Comparison of ENCODE assay signal across 30 cellular contexts in the genomic region with DNA sequence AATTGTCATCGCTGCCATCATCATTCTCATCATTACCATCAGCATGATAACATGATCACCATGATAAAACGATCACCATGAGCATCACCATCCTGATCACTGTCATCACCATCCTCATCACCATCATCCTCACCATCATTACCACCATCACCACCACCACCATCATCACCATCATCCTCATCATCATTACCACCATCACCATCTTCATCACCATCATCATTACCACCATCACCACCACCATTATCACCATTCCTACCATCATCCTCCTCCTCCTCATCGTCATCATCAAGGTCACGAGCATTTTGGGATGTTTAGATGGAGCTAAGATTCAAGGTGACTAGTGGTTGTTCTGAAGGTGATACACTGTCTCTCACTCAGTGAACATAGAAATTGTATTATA.
"Had no signal": no experiment of that assay in that cellular context is flagged by ENCODE, and none has a peak within 500 bp of the region (broad histone marks: within the 10 kb centered on the region; RNA-seq: fewer than 3 reads in every experiment).

No MANE protein-coding gene starts in this region.

- ATAC-seq: activated CD4-positive, alpha-beta T cell treated with anti-CD3 and anti-CD28 coated beads for 36 hours; activated CD8-positive, alpha-beta memory T cell treated with anti-CD3 and anti-CD28 coated beads, Interleukin-2, amount 10 ng/mL, durations not matched to agents 7 days and 5 days; activated CD8-positive, alpha-beta T cell treated with anti-CD3 and anti-CD28 coated beads, Interleukin-2, amount 10 ng/mL, durations not matched to agents 7 days and 5 days; activated naive CD4-positive, alpha-beta T cell treated with anti-CD3 and anti-CD28 coated beads, Interleukin-2, amount 50 U/mL, for 72 hours; gastroesophageal sphincter; heart right ventricle had no signal

- H3K27ac ChIP-seq: ascending aorta, cardiac muscle cell, colonic mucosa, epithelial cell of prostate, esophagus squamous epithelium, gastroesophageal sphincter, heart right ventricle had no signal

- H3K36me3 ChIP-seq: ascending aorta, breast epithelium, cardiac muscle cell, colonic mucosa, esophagus squamous epithelium, gastroesophageal sphincter, heart right ventricle had no signal

- H3K4me3 ChIP-seq: ascending aorta, breast epithelium, cardiac muscle cell, colonic mucosa, esophagus squamous epithelium, gastroesophageal sphincter, heart right ventricle had no signal

- H3K27me3 ChIP-seq: ascending aorta, cardiac muscle cell, colonic mucosa had no signal

- H3K27ac Mint-ChIP-seq: activated CD4-positive, alpha-beta memory T cell treated with anti-CD3 and anti-CD28 coated beads for 36 hours; activated CD4-positive, alpha-beta T cell treated with anti-CD3 and anti-CD28 coated beads for 36 hours; activated CD4-positive, alpha-beta T cell treated with anti-CD3 and anti-CD28 coated beads, Interleukin-2, amount 10 ng/mL, durations not matched to agents 24 days and 14 days; activated CD8-positive, alpha-beta memory T cell treated with anti-CD3 and anti-CD28 coated beads, Interleukin-2, amount 10 ng/mL, durations not matched to agents 7 days and 5 days; activated CD8-positive, alpha-beta T cell treated with anti-CD3 and anti-CD28 coated beads, Interleukin-2, amount 10 ng/mL, durations not matched to agents 7 days and 5 days; activated naive CD4-positive, alpha-beta T cell treated with anti-CD3 and anti-CD28 coated beads, Interleukin-2, amount 10 ng/mL, durations not matched to agents 7 days and 5 days; activated naive CD4-positive, alpha-beta T cell treated with anti-CD3 and anti-CD28 coated beads, Interleukin-2, amount 50 U/mL, for 72 hours; activated naive CD8-positive, alpha-beta T cell treated with anti-CD3 and anti-CD28 coated beads, Interleukin-2, amount 10 ng/mL, durations not matched to agents 7 days and 5 days; activated T-helper 1 cell treated with anti-CD3 and anti-CD28 coated beads, Interleukin-12 subunit alpha, Interleukin-12 subunit beta, Interleukin-2, Interleukin-4 antibody, amounts not matched to agents 30 ng/mL and 10 ng/mL and 1 ng/mL, durations not matched to agents 14 hours and 24 hours and 36 hours; activated T-helper 2 cell treated with anti-CD3 and anti-CD28 coated beads, Interferon-gamma antibody, Interleukin-2, Interleukin-4, amounts not matched to agents 10 μg/mL and 5 μg/mL and 100 μg/mL, durations not matched to agents 14 hours and 24 hours and 36 hours; brain had no signal

- H3K9me3 Mint-ChIP-seq: activated CD4-positive, alpha-beta memory T cell treated with anti-CD3 and anti-CD28 coated beads for 36 hours; activated CD4-positive, alpha-beta T cell treated with anti-CD3 and anti-CD28 coated beads, Interleukin-2, amount 10 ng/mL, durations not matched to agents 24 days and 14 days; activated naive CD4-positive, alpha-beta T cell treated with anti-CD3 and anti-CD28 coated beads, Interleukin-2, amount 10 ng/mL, durations not matched to agents 7 days and 5 days; activated naive CD8-positive, alpha-beta T cell treated with anti-CD3 and anti-CD28 coated beads, Interleukin-2, amount 10 ng/mL, durations not matched to agents 7 days and 5 days; activated T-helper 1 cell treated with anti-CD3 and anti-CD28 coated beads, Interleukin-12 subunit alpha, Interleukin-12 subunit beta, Interleukin-2, Interleukin-4 antibody, amounts not matched to agents 30 ng/mL and 10 ng/mL and 1 ng/mL, durations not matched to agents 14 hours and 24 hours and 36 hours; activated T-helper 2 cell treated with anti-CD3 and anti-CD28 coated beads, Interferon-gamma antibody, Interleukin-2, Interleukin-4, amounts not matched to agents 10 μg/mL and 5 μg/mL and 100 μg/mL, durations not matched to agents 14 hours and 24 hours and 36 hours had no signal

- H3K4me3 Mint-ChIP-seq: activated CD4-positive, alpha-beta memory T cell treated with anti-CD3 and anti-CD28 coated beads for 36 hours; activated CD4-positive, alpha-beta T cell treated with anti-CD3 and anti-CD28 coated beads for 36 hours; activated CD4-positive, alpha-beta T cell treated with anti-CD3 and anti-CD28 coated beads, Interleukin-2, amount 10 ng/mL, durations not matched to agents 24 days and 14 days; activated CD8-positive, alpha-beta memory T cell treated with anti-CD3 and anti-CD28 coated beads, Interleukin-2, amount 10 ng/mL, durations not matched to agents 7 days and 5 days; activated CD8-positive, alpha-beta T cell treated with anti-CD3 and anti-CD28 coated beads, Interleukin-2, amount 10 ng/mL, durations not matched to agents 7 days and 5 days; activated naive CD4-positive, alpha-beta T cell treated with anti-CD3 and anti-CD28 coated beads, Interleukin-2, amount 10 ng/mL, durations not matched to agents 7 days and 5 days; activated naive CD8-positive, alpha-beta T cell treated with anti-CD3 and anti-CD28 coated beads, Interleukin-2, amount 10 ng/mL, durations not matched to agents 7 days and 5 days; activated T-helper 1 cell treated with anti-CD3 and anti-CD28 coated beads, Interleukin-12 subunit alpha, Interleukin-12 subunit beta, Interleukin-2, Interleukin-4 antibody, amounts not matched to agents 30 ng/mL and 10 ng/mL and 1 ng/mL, durations not matched to agents 14 hours and 24 hours and 36 hours had no signal

- DNase-seq: activated CD4-positive, alpha-beta memory T cell treated with anti-CD3 and anti-CD28 coated beads for 36 hours; activated CD4-positive, alpha-beta T cell treated with anti-CD3 and anti-CD28 coated beads for 36 hours; activated CD4-positive, alpha-beta T cell treated with anti-CD3 and anti-CD28 coated beads, Interleukin-2, amount 10 ng/mL, durations not matched to agents 24 days and 14 days; activated CD4-positive, CD25-positive, alpha-beta regulatory T cell; activated CD4-positive, CD25-positive, alpha-beta regulatory T cell treated with anti-CD3 and anti-CD28 coated beads, Interleukin-2, amount 50 U/mL, for 72 hours; activated CD8-positive, alpha-beta memory T cell treated with anti-CD3 and anti-CD28 coated beads, Interleukin-2, amount 10 ng/mL, durations not matched to agents 7 days and 5 days; activated CD8-positive, alpha-beta memory T cell treated with anti-CD3 and anti-CD28 coated beads, Interleukin-2, amount 50 U/mL, for 4 hours; activated CD8-positive, alpha-beta T cell treated with anti-CD3 and anti-CD28 coated beads, Interleukin-2, amount 10 ng/mL, durations not matched to agents 7 days and 5 days; activated effector memory CD4-positive, alpha-beta T cell treated with anti-CD3 and anti-CD28 coated beads, Interleukin-2, amount 50 U/mL, for 16 hours; activated naive CD4-positive, alpha-beta T cell treated with anti-CD3 and anti-CD28 coated beads, Interleukin-2, amount 10 ng/mL, durations not matched to agents 7 days and 5 days; activated naive CD8-positive, alpha-beta T cell treated with anti-CD3 and anti-CD28 coated beads, Interleukin-2, amount 10 ng/mL, durations not matched to agents 7 days and 5 days; activated T-cell treated with anti-CD3 and anti-CD28 coated beads, Interleukin-2, amount 50 U/mL, for 1 hour; activated T-cell treated with anti-CD3 and anti-CD28 coated beads, Interleukin-2, amount 50 U/mL, for 48 hours; central memory CD4-positive, alpha-beta T cell; cerebellar nuclear complex; colonic mucosa; effector CD8-positive, alpha-beta T cell; esophagus squamous epithelium; foreskin melanocyte; heart right ventricle; T-helper 2 cell had no signal

- H3K9me3 ChIP-seq: ascending aorta, colonic mucosa, esophagus squamous epithelium, heart right ventricle had no signal

- H3K27me3 Mint-ChIP-seq: brain had no signal

- H3K4me1 Mint-ChIP-seq: activated CD4-positive, alpha-beta T cell treated with anti-CD3 and anti-CD28 coated beads for 36 hours; activated CD4-positive, alpha-beta T cell treated with anti-CD3 and anti-CD28 coated beads, Interleukin-2, amount 10 ng/mL, durations not matched to agents 24 days and 14 days; activated CD8-positive, alpha-beta memory T cell treated with anti-CD3 and anti-CD28 coated beads, Interleukin-2, amount 10 ng/mL, durations not matched to agents 7 days and 5 days; activated naive CD4-positive, alpha-beta T cell treated with anti-CD3 and anti-CD28 coated beads, Interleukin-2, amount 10 ng/mL, durations not matched to agents 7 days and 5 days; activated naive CD8-positive, alpha-beta T cell treated with anti-CD3 and anti-CD28 coated beads, Interleukin-2, amount 10 ng/mL, durations not matched to agents 7 days and 5 days had no signal

- H3K36me3 Mint-ChIP-seq: activated CD4-positive, alpha-beta memory T cell treated with anti-CD3 and anti-CD28 coated beads for 36 hours; activated CD8-positive, alpha-beta memory T cell treated with anti-CD3 and anti-CD28 coated beads, Interleukin-2, amount 10 ng/mL, durations not matched to agents 7 days and 5 days; activated naive CD4-positive, alpha-beta T cell treated with anti-CD3 and anti-CD28 coated beads, Interleukin-2, amount 10 ng/mL, durations not matched to agents 7 days and 5 days; activated naive CD4-positive, alpha-beta T cell treated with anti-CD3 and anti-CD28 coated beads, Interleukin-2, amount 50 U/mL, for 72 hours; activated naive CD8-positive, alpha-beta T cell treated with anti-CD3 and anti-CD28 coated beads, Interleukin-2, amount 10 ng/mL, durations not matched to agents 7 days and 5 days; brain had no signal

- H3K4me1 ChIP-seq: ascending aorta, breast epithelium, colonic mucosa, esophagus squamous epithelium, gastroesophageal sphincter had no signal
